In genomic region chr11:72493426-72494108, GRCh38 we compare ENCODE assay signal across 1 cellular context.
TF ChIP-seq lines count a peak whose summit lies in the region.

No MANE protein-coding gene starts in this region.

TF ChIP-seq in HepG2, 621 proteins besides CTCF, POLR2A, EP300 and RAD21:
- TF ChIP-seq CEBPB (IDR thresholded peaks at IDR 0.05; ENCODE audit: borderline replicate concordance, low read depth, low read length) (peak; percentile 43; the same call in 1 of the 2 replicates), ZKSCAN5 (CRISPR knock-in tag; IDR thresholded peaks at IDR 0.05) (no peak), ZNF101 (CRISPR knock-in tag; IDR thresholded peaks at IDR 0.05; ENCODE audit: borderline replicate concordance, low read depth) (no peak), SKI (IDR thresholded peaks at IDR 0.05; ENCODE audit: partially characterized antibody) (no peak)
TF ChIP-seq in HepG2: peak in this region for 1.
